9 cellular contexts compared by ENCODE assay signal in the genomic region with DNA sequence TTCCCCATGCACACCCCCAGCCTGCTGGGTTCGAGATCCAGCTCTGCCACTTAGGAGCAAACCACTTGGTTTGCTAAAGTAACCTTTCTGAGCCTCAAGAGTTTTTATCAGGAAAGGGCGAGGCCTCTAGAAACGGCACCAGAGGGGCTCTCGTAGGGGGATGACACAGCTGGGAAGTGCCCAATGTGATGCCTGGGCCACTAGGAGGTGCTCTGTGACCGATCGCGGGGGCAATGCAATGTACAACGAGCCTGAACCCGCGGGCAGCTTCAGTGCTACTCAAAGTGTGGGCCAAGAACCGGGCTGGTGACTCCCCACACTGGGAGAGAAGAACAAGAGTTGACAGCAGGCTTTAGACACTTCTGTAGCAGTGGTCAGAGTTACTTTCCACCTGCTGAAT. TPM values are rescaled to one million over a fixed set of nuclear protein-coding genes. Genes with fewer than 3 reads are reported as not detected.
DNase-seq lines count a peak whose midpoint lies in the region; ATAC-seq and TF ChIP-seq lines count a peak whose summit lies in the region.
"Had no signal": no experiment of that assay in that cellular context is flagged by ENCODE, and none has a peak within 500 bp of the region (broad histone marks: within the 10 kb centered on the region; RNA-seq: fewer than 3 reads in every experiment).

No MANE protein-coding gene starts in this region.

- no peak overlapping the region for H3K4me3 ChIP-seq in liver (ENCODE audit: low read depth in 1 of 3, low read length in 3 of 3)
- no peak overlapping the region for H3K4me3 ChIP-seq in coronary artery

- H3K4me3 Mint-ChIP-seq in activated T-helper 2 cell treated with anti-CD3 and anti-CD28 coated beads, Interferon-gamma antibody, Interleukin-2, Interleukin-4, amounts not matched to agents 10 μg/mL and 5 μg/mL and 100 μg/mL, durations not matched to agents 14 hours and 24 hours and 36 hours (ENCODE audit: low read depth): no peak overlapping the region
- H3K4me3 Mint-ChIP-seq: activated naive CD8-positive, alpha-beta T cell had no signal

- no peaks in the 10 kb centered on the region for H3K9me3 Mint-ChIP-seq in activated T-helper 2 cell treated with anti-CD3 and anti-CD28 coated beads, Interferon-gamma antibody, Interleukin-2, Interleukin-4, amounts not matched to agents 10 μg/mL and 5 μg/mL and 100 μg/mL, durations not matched to agents 14 hours and 24 hours and 36 hours

- no peak overlapping the region for H3K9ac ChIP-seq in liver (ENCODE audit: low read depth in 1 of 2, low read length in 2 of 2)

- DNase-seq in activated effector memory CD4-positive, alpha-beta T cell treated with anti-CD3 and anti-CD28 coated beads, Interleukin-2, amount 50 U/mL, for 16 hours: peak; percentile 74
- no peak for DNase-seq in activated effector memory CD4-positive, alpha-beta T cell treated with Interleukin-2 at 50 U/mL for 16 hours
- peak; percentile 17 to 33 for DNase-seq in NCI-H1930 (lab: John Stamatoyannopoulos, UW)
- DNase-seq in activated T-helper 2 cell treated with anti-CD3 and anti-CD28 coated beads, Interferon-gamma antibody, Interleukin-2, Interleukin-4, amounts not matched to agents 10 μg/mL and 5 μg/mL and 100 μg/mL, durations not matched to agents 14 hours and 24 hours and 36 hours (ENCODE audit: low spot score): peak; percentile 22
- no peak for DNase-seq in coronary artery (ENCODE audit: low spot score)
- DNase-seq in DMS153 (lab: John Stamatoyannopoulos, UW): no peak

- H3K9me3 ChIP-seq in liver (ENCODE audit: control insufficient read depth in 4 of 4, low read length in 3 of 4): no peaks in the 10 kb centered on the region

- no peak overlapping the region for H3K27ac ChIP-seq in liver (ENCODE audit: low read depth in 1 of 2, low read length in 2 of 2)
- no peak overlapping the region for H3K27ac ChIP-seq in coronary artery

- intact Hi-C loops in activated T-helper 2 cell treated with anti-CD3 and anti-CD28 coated beads, Interferon-gamma antibody, Interleukin-2, Interleukin-4, amounts not matched to agents 10 μg/mL and 5 μg/mL and 100 μg/mL, durations not matched to agents 14 hours and 24 hours and 36 hours (cut with micrococcal nuclease): no loop called here

- H3K4me1 Mint-ChIP-seq in activated T-helper 2 cell treated with anti-CD3 and anti-CD28 coated beads, Interferon-gamma antibody, Interleukin-2, Interleukin-4, amounts not matched to agents 10 μg/mL and 5 μg/mL and 100 μg/mL, durations not matched to agents 14 hours and 24 hours and 36 hours (ENCODE audit: low read depth): peaks cover 2% of the 10 kb centered on the region

- H3K4me1 ChIP-seq in liver (ENCODE audit: control insufficient read depth in 4 of 4, insufficient read depth in 4 of 4, low read length in 3 of 4): no peaks in the 10 kb centered on the region

- H3K27me3 Mint-ChIP-seq in activated T-helper 2 cell treated with anti-CD3 and anti-CD28 coated beads, Interferon-gamma antibody, Interleukin-2, Interleukin-4, amounts not matched to agents 10 μg/mL and 5 μg/mL and 100 μg/mL, durations not matched to agents 14 hours and 24 hours and 36 hours (ENCODE audit: low read depth): no peaks in the 10 kb centered on the region
- H3K27me3 Mint-ChIP-seq: activated naive CD8-positive, alpha-beta T cell had no signal

- no peaks in the 10 kb centered on the region for H3K27me3 ChIP-seq in liver (ENCODE audit: control insufficient read depth in 4 of 4, insufficient read depth in 4 of 4, low read length in 3 of 4)

- H3K27ac Mint-ChIP-seq in activated T-helper 2 cell treated with anti-CD3 and anti-CD28 coated beads, Interferon-gamma antibody, Interleukin-2, Interleukin-4, amounts not matched to agents 10 μg/mL and 5 μg/mL and 100 μg/mL, durations not matched to agents 14 hours and 24 hours and 36 hours: no peak overlapping the region
- H3K27ac Mint-ChIP-seq: activated naive CD8-positive, alpha-beta T cell had no signal

- no peaks in the 10 kb centered on the region for H3K36me3 Mint-ChIP-seq in activated T-helper 2 cell treated with anti-CD3 and anti-CD28 coated beads, Interferon-gamma antibody, Interleukin-2, Interleukin-4, amounts not matched to agents 10 μg/mL and 5 μg/mL and 100 μg/mL, durations not matched to agents 14 hours and 24 hours and 36 hours (ENCODE audit: low read depth)

- TF ChIP-seq RAD21 in liver (IDR thresholded peaks at IDR 0.05): peak in 1 of 2 donors; percentile 57

- TF ChIP-seq CTCF in liver (IDR thresholded peaks at IDR 0.05; ENCODE audit: low read depth, low read length, missing input control) (peak; percentile 13), coronary artery (IDR thresholded peaks at IDR 0.05) (no peak)

- no peak for ATAC-seq in HG02981 (IDR thresholded peaks at IDR 0.05; ENCODE audit: unreplicated experiment)

- H3K36me3 ChIP-seq in liver (ENCODE audit: control insufficient read depth in 4 of 4, insufficient read depth in 3 of 4, low read depth in 1 of 4, low read length in 3 of 4): no peaks in the 10 kb centered on the region

- WGBS in liver: 34% methylated on average over 11 of the region's 11 CpGs

TF ChIP-seq in liver, 16 proteins besides CTCF, POLR2A, EP300 and RAD21 (continues in another document):
- TF ChIP-seq TAF1 (conservative IDR thresholded peaks at IDR 0.05): no peak
- TF ChIP-seq, protein P1, sequence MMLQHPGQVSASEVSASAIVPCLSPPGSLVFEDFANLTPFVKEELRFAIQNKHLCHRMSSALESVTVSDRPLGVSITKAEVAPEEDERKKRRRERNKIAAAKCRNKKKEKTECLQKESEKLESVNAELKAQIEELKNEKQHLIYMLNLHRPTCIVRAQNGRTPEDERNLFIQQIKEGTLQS (IDR thresholded peaks at IDR 0.05): no peak
- no peak for TF ChIP-seq YY1 (IDR thresholded peaks at IDR 0.05)
- TF ChIP-seq HNF4A (conservative IDR thresholded peaks at IDR 0.05): no peak
- TF ChIP-seq HNF4G (IDR thresholded peaks at IDR 0.05): no peak
- no peak for TF ChIP-seq SP1 (IDR thresholded peaks at IDR 0.05)
- TF ChIP-seq, protein P2, sequence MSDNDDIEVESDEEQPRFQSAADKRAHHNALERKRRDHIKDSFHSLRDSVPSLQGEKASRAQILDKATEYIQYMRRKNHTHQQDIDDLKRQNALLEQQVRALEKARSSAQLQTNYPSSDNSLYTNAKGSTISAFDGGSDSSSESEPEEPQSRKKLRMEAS (IDR thresholded peaks at IDR 0.05): no peak
- TF ChIP-seq, protein P3, sequence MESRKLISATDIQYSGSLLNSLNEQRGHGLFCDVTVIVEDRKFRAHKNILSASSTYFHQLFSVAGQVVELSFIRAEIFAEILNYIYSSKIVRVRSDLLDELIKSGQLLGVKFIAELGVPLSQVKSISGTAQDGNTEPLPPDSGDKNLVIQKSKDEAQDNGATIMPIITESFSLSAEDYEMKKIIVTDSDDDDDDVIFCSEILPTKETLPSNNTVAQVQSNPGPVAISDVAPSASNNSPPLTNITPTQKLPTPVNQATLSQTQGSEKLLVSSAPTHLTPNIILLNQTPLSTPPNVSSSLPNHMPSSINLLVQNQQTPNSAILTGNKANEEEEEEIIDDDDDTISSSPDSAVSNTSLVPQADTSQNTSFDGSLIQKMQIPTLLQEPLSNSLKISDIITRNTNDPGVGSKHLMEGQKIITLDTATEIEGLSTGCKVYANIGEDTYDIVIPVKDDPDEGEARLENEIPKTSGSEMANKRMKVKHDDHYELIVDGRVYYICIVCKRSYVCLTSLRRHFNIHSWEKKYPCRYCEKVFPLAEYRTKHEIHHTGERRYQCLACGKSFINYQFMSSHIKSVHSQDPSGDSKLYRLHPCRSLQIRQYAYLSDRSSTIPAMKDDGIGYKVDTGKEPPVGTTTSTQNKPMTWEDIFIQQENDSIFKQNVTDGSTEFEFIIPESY (IDR thresholded peaks at IDR 0.05): no peak
- no peak for TF ChIP-seq EGR1 (IDR thresholded peaks at IDR 0.05; ENCODE audit: low read depth in 2 of 2)
- no peak for TF ChIP-seq GABPA (IDR thresholded peaks at IDR 0.05 in 1 of 2, conservative IDR thresholded peaks at IDR 0.05 in 1 of 2)

RNA-seq across cellular contexts. Expression of a gene that starts 9.4 kb away (rescaled TPM):
- total RNA-seq in activated T-helper 2 cell treated with anti-CD3 and anti-CD28 coated beads, Interferon-gamma antibody, Interleukin-2, Interleukin-4, amounts not matched to agents 10 μg/mL and 5 μg/mL and 100 μg/mL, durations not matched to agents 14 hours and 24 hours and 36 hours: not detected in 2 replicates
- total RNA-seq in liver: under 1 TPM in 1 of 2 donors, not detected in 1; 0.25 TPM
- under 1 TPM in 1 of 2 donors, not detected in 1; 0.61 TPM for polyA plus RNA-seq in liver

RNA-seq across cellular contexts. Expression of a gene that starts 15.3 kb away (rescaled TPM):
- total RNA-seq in activated T-helper 2 cell treated with anti-CD3 and anti-CD28 coated beads, Interferon-gamma antibody, Interleukin-2, Interleukin-4, amounts not matched to agents 10 μg/mL and 5 μg/mL and 100 μg/mL, durations not matched to agents 14 hours and 24 hours and 36 hours: 29.4 and 35.0 TPM in 2 replicates
- total RNA-seq in liver: 10 to 100 TPM; 18.9 to 25.4 TPM
- 10 to 100 TPM; 20.5 to 20.8 TPM for polyA plus RNA-seq in liver

RNA-seq across cellular contexts. Expression of a gene that starts 22.6 kb away (rescaled TPM):
- 9.8 and 11.1 TPM in 2 replicates for total RNA-seq in activated T-helper 2 cell treated with anti-CD3 and anti-CD28 coated beads, Interferon-gamma antibody, Interleukin-2, Interleukin-4, amounts not matched to agents 10 μg/mL and 5 μg/mL and 100 μg/mL, durations not matched to agents 14 hours and 24 hours and 36 hours
- 10 to 100 TPM; 11.7 to 13.4 TPM for total RNA-seq in liver
- 1 to 10 TPM; 5.4 to 9.8 TPM for polyA plus RNA-seq in liver

RNA-seq across cellular contexts. Expression of a gene that starts 41.2 kb away (rescaled TPM):
- 21.7 and 23.9 TPM in 2 replicates for total RNA-seq in activated T-helper 2 cell treated with anti-CD3 and anti-CD28 coated beads, Interferon-gamma antibody, Interleukin-2, Interleukin-4, amounts not matched to agents 10 μg/mL and 5 μg/mL and 100 μg/mL, durations not matched to agents 14 hours and 24 hours and 36 hours
- total RNA-seq in liver: 1 to 10 TPM; 4.2 to 6.0 TPM
- 10 to 100 TPM in 1 of 2 donors, 1 to 10 TPM in 1; 8.6 to 11.4 TPM for polyA plus RNA-seq in liver

Comparison
In these comparisons a context has a peak if more than half of its experiments do, and no peak if none do; other contexts are left out.
1. DNase-seq: peak in activated effector memory CD4-positive, alpha-beta T cell treated with anti-CD3 and anti-CD28 coated beads, Interleukin-2, amount 50 U/mL, for 16 hours (single experiment), NCI-H1930 (2 of 2) and activated T-helper 2 cell treated with anti-CD3 and anti-CD28 coated beads, Interferon-gamma antibody, Interleukin-2, Interleukin-4, amounts not matched to agents 10 μg/mL and 5 μg/mL and 100 μg/mL, durations not matched to agents 14 hours and 24 hours and 36 hours (single experiment); none in activated effector memory CD4-positive, alpha-beta T cell treated with Interleukin-2 at 50 U/mL for 16 hours (single experiment), coronary artery (single experiment) and DMS153 (single experiment).